In the genomic region with DNA sequence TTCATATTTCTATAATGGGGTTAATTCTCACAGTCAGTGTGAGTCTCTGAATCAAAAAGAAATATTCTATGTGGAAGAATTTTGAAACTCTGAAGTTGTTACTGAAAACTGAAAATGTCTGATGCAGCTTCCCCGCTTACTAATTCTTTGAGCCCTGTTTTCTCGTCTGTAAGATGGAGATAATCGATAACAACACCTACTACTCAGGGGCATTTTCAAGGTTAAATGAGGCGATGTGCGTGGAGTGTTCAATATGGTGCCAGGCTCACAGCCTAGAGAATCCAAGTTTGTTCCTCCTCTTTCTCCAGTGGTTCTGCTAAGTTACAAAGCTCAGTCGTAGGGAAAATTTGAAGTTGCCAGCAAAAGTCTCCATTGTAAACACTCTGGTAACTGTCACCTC, we compare ENCODE assay signal across 21 cellular contexts.
"Had no signal": no experiment of that assay in that cellular context is flagged by ENCODE, and none has a peak within 500 bp of the region (broad histone marks: within the 10 kb centered on the region; RNA-seq: fewer than 3 reads in every experiment).

No MANE protein-coding gene starts in this region.

- H3K27me3 Mint-ChIP-seq: memory B cell had no signal

- H3K27me3 ChIP-seq: spleen, testis, transverse colon had no signal

- H3K9me3 ChIP-seq: lower lobe of right lung, testis, transverse colon had no signal

- H3K36me3 ChIP-seq: left ventricle myocardium inferior, lower lobe of right lung, spleen, transverse colon had no signal

- H3K27ac Mint-ChIP-seq: endodermal cell; memory B cell; naive thymus-derived CD4-positive, alpha-beta T cell had no signal

- H3K4me1 Mint-ChIP-seq: endodermal cell; memory B cell; naive thymus-derived CD4-positive, alpha-beta T cell; neural crest cell had no signal

- FAIRE-seq: endothelial cell of umbilical vein, kidney had no signal

- H3K4me3 Mint-ChIP-seq: endodermal cell; memory B cell; naive thymus-derived CD4-positive, alpha-beta T cell; neural crest cell had no signal

- H3K4me3 ChIP-seq: coronary artery, left ventricle myocardium inferior, lower lobe of right lung, spleen, testis, transverse colon had no signal

- H3K4me1 ChIP-seq: foreskin keratinocyte, left ventricle myocardium inferior, lower lobe of right lung, spleen, testis, transverse colon had no signal

- H3K27ac ChIP-seq: coronary artery, foreskin keratinocyte, left ventricle myocardium inferior, lower lobe of right lung, spleen, testis, transverse colon had no signal

- DNase-seq: effector CD4-positive, alpha-beta T cell; endodermal cell; erythroblast; foreskin keratinocyte; kidney; left cardiac atrium; left ventricle myocardium inferior; lower lobe of right lung; naive thymus-derived CD4-positive, alpha-beta T cell; spleen; stimulated activated CD4-positive, alpha-beta T cell treated with anti-CD3 and anti-CD28 coated beads, Interleukin-15, amount 100 ng/mL, for 24 hours; stimulated activated CD4-positive, alpha-beta T cell treated with anti-CD3 and anti-CD28 coated beads, Interleukin-1b, Interleukin-23, amount 100 ng/mL, for 48 hours; stimulated activated CD4-positive, alpha-beta T cell treated with anti-CD3 and anti-CD28 coated beads, Interleukin-4, amount 100 ng/mL, for 4 hours; stimulated activated naive CD8-positive, alpha-beta T cell treated with anti-CD3 and anti-CD28 coated beads, Interleukin-15, Interleukin-2, amounts not matched to agents 100 U/mL and 50 U/mL, for 24 hours; testis; transverse colon had no signal

- H3K9me3 Mint-ChIP-seq: endodermal cell; naive thymus-derived CD4-positive, alpha-beta T cell; neural crest cell had no signal

- ATAC-seq: foreskin keratinocyte; left cardiac atrium; lower lobe of right lung; naive thymus-derived CD4-positive, alpha-beta T cell; sciatic nerve; stimulated activated naive CD8-positive, alpha-beta T cell treated with anti-CD3 and anti-CD28 coated beads, Interleukin-15, Interleukin-2, amounts not matched to agents 100 U/mL and 50 U/mL, for 24 hours had no signal
